In genomic region chr7:137146012-137146455, GRCh38 we compare ENCODE assay signal across 15 cellular contexts.
DNase-seq lines count a peak whose midpoint lies in the region; ATAC-seq and TF ChIP-seq lines count a peak whose summit lies in the region.
"Had no signal": no experiment of that assay in that cellular context is flagged by ENCODE, and none has a peak within 500 bp of the region (broad histone marks: within the 10 kb centered on the region; RNA-seq: fewer than 3 reads in every experiment).

No MANE protein-coding gene starts in this region.

- CTCF ChIA-PET in HEK293 (lab: Yijun Ruan, JAX): interaction anchor here (1.6 kb wide), 1 partner anchor 23 kb away, joined by 3 read pairs; no protein-coding TSS in a partner anchor

- intact Hi-C loops in CD14-positive monocyte (cut with micrococcal nuclease) (no loop called here), body of pancreas (cut with DNase I) (no loop called here)

- POLR2A ChIA-PET in HEK293 (lab: Yijun Ruan, JAX): no interaction called here

- H3K27me3 Mint-ChIP-seq in CD14-positive monocyte (ENCODE audit: low read depth in 3 of 3): no peaks in the 10 kb centered on the region

- H3K4me3 ChIP-seq in HEK293 (ENCODE audit: low read depth, low read length) (no peak overlapping the region), astrocyte of the spinal cord (ENCODE audit: low read depth, low read length) (no peak overlapping the region), stomach smooth muscle (ENCODE audit: low read length in 2 of 2) (no peak overlapping the region), body of pancreas (no peak overlapping the region)
- H3K4me3 ChIP-seq: spleen, thoracic aorta had no signal

- H3K27me3 ChIP-seq in stomach smooth muscle (ENCODE audit: control insufficient read depth in 1 of 2, insufficient read depth in 2 of 2, low read length in 2 of 2) (no peaks in the 10 kb centered on the region), body of pancreas (no peaks in the 10 kb centered on the region)
- H3K27me3 ChIP-seq: spleen had no signal

- H3K4me1 ChIP-seq in HEK293 (ENCODE audit: control insufficient read depth, insufficient read depth, low read length): no peaks in the 10 kb centered on the region
- peaks cover 3% of the 10 kb centered on the region for H3K4me1 ChIP-seq in stomach smooth muscle (ENCODE audit: control insufficient read depth, insufficient read depth, low read length)
- no peaks in the 10 kb centered on the region for H3K4me1 ChIP-seq in body of pancreas
- H3K4me1 ChIP-seq: spleen had no signal

- H3K9me3 ChIP-seq in HEK293 (ENCODE audit: control insufficient read depth, insufficient read depth, low read depth, low read length): no peaks in the 10 kb centered on the region
- H3K9me3 ChIP-seq in stomach smooth muscle (ENCODE audit: control insufficient read depth in 2 of 2, low read length in 2 of 2): no peaks in the 10 kb centered on the region
- no peaks in the 10 kb centered on the region for H3K9me3 ChIP-seq in body of pancreas
- H3K9me3 ChIP-seq: thoracic aorta had no signal

- no peak for ATAC-seq in body of pancreas

- peak; percentile 95 for DNase-seq in astrocyte of the spinal cord (ENCODE audit: low read depth, low spot score)
- DNase-seq in iris pigment epithelial cell (ENCODE audit: low read depth): peak; percentile 89
- DNase-seq in CD14-positive monocyte (ENCODE audit: low spot score): no peak
- DNase-seq in body of pancreas: no peak
- no peak for DNase-seq in activated naive CD4-positive, alpha-beta T cell (lab: John Stamatoyannopoulos, UW)
- no peak for DNase-seq in NCI-H146 (lab: John Stamatoyannopoulos, UW)
- DNase-seq: activated effector memory CD4-positive, alpha-beta T cell treated with Interleukin-2 at 50 U/mL for 16 hours; NCI-H1436 treated with DMSO at 0.1 percent for 48 hours; NCI-H774; nephron progenitor cell; SHP77; spleen had no signal

- H3K9ac ChIP-seq in stomach smooth muscle (ENCODE audit: low read length in 2 of 2): peak overlapping the region in 1 of 2 donors; percentile 44

- H3K27ac ChIP-seq in HEK293 (ENCODE audit: extremely low read depth, low read depth, low read length) (no peak overlapping the region), stomach smooth muscle (ENCODE audit: low read length) (peak overlapping the region; percentile 32), body of pancreas (no peak overlapping the region)
- H3K27ac ChIP-seq: spleen, thoracic aorta had no signal

- H3K27ac Mint-ChIP-seq in CD14-positive monocyte: no peak overlapping the region
- H3K27ac Mint-ChIP-seq: nephron progenitor cell had no signal

- TF ChIP-seq CTCF in HEK293 (tag by site-specific recombination; IDR thresholded peaks at IDR 0.05) (no peak), astrocyte of the spinal cord (IDR thresholded peaks at IDR 0.05; ENCODE audit: low read depth, low read length) (no peak), CD14-positive monocyte (IDR thresholded peaks at IDR 0.05) (no peak), body of pancreas (IDR thresholded peaks at IDR 0.05) (no peak)

- H3K4me1 Mint-ChIP-seq in CD14-positive monocyte: no peaks in the 10 kb centered on the region
- H3K4me1 Mint-ChIP-seq: nephron progenitor cell had no signal

- H3K36me3 Mint-ChIP-seq in CD14-positive monocyte: no peaks in the 10 kb centered on the region

- in situ Hi-C loops in astrocyte of the spinal cord (cut with HindIII; ENCODE audit: low sequenced_read_pairs): no loop called here

- TF ChIP-seq POLR2A in body of pancreas (IDR thresholded peaks at IDR 0.05): no peak

- no peak overlapping the region for H3K4me3 Mint-ChIP-seq in CD14-positive monocyte
- H3K4me3 Mint-ChIP-seq: nephron progenitor cell had no signal

- H3K36me3 ChIP-seq in HEK293 (ENCODE audit: control insufficient read depth in 2 of 2, insufficient read depth in 1 of 2, low read length in 2 of 2) (no peaks in the 10 kb centered on the region), stomach smooth muscle (ENCODE audit: control insufficient read depth in 2 of 2, insufficient read depth in 2 of 2, low read length in 2 of 2) (no peaks in the 10 kb centered on the region), body of pancreas (replicated peaks in 1 of 2; ENCODE audit: insufficient read depth in 1 of 2, low read depth in 2 of 2) (no peaks in the 10 kb centered on the region)
- H3K36me3 ChIP-seq: spleen, thoracic aorta had no signal

- H3K9me3 Mint-ChIP-seq in CD14-positive monocyte: peaks cover 0 to 3% (median 1%) of the 10 kb centered on the region in 7 donors

- WGBS in body of pancreas, 2 donors: 38 to 40% methylated on average over 1 of the region's 1 CpG

TF ChIP-seq in HEK293, 187 proteins besides CTCF, POLR2A, EP300 and RAD21:
- peak; percentile 31; the same call in 1 of the 2 replicates for TF ChIP-seq HIC1 (tag by site-specific recombination; IDR thresholded peaks at IDR 0.05)
- no peak for TF ChIP-seq ZNF624 (tag by site-specific recombination; IDR thresholded peaks at IDR 0.05)

Comparison
In these comparisons a context has a peak if more than half of its experiments do, and no peak if none do; other contexts are left out.
1. DNase-seq: peak in astrocyte of the spinal cord (single experiment) and iris pigment epithelial cell (single experiment); none in CD14-positive monocyte (single experiment), body of pancreas (0 of 4), activated naive CD4-positive, alpha-beta T cell (0 of 4) and NCI-H146 (single experiment).